ENCODE assay signal across 1 cellular context in genomic region chr22:49962012-49962750, GRCh38.
TF ChIP-seq lines count a peak whose summit lies in the region.

No MANE protein-coding gene starts in this region.

TF ChIP-seq in SK-N-SH, 30 proteins besides CTCF, POLR2A, EP300 and RAD21:
- no peak for TF ChIP-seq ZBTB33 (IDR thresholded peaks at IDR 0.05; ENCODE audit: borderline replicate concordance, low read depth)
- TF ChIP-seq TAF1 (IDR thresholded peaks at IDR 0.05; ENCODE audit: borderline replicate concordance, low read depth, low read length): no peak
- no peak for TF ChIP-seq REST (IDR thresholded peaks at IDR 0.05; ENCODE audit: low read depth, low read length)
- peak; percentile 20; the same call in 1 of the 2 replicates for TF ChIP-seq TCF12 (IDR thresholded peaks at IDR 0.05)
- TF ChIP-seq GATA2 (CRISPR knock-in tag; IDR thresholded peaks at IDR 0.05): no peak
- TF ChIP-seq JUND (IDR thresholded peaks at IDR 0.05): no peak
- 0 out of 2 replicates have a peak, but pooled peaks have one; percentile 22 for TF ChIP-seq TEAD4 (IDR thresholded peaks at IDR 0.05; ENCODE audit: borderline replicate concordance, insufficient read depth)
- TF ChIP-seq, protein P1, sequence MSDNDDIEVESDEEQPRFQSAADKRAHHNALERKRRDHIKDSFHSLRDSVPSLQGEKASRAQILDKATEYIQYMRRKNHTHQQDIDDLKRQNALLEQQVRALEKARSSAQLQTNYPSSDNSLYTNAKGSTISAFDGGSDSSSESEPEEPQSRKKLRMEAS (IDR thresholded peaks at IDR 0.05; ENCODE audit: low read depth): peak; percentile 68
- peak; percentile 78 for TF ChIP-seq USF1 (IDR thresholded peaks at IDR 0.05; ENCODE audit: borderline replicate concordance, low read depth)
- TF ChIP-seq RCOR1 (IDR thresholded peaks at IDR 0.05; ENCODE audit: low read length): no peak
- TF ChIP-seq NRF1 (IDR thresholded peaks at IDR 0.05; ENCODE audit: low read depth, low read length): no peak
- no peak for TF ChIP-seq RXRA (IDR thresholded peaks at IDR 0.05; ENCODE audit: borderline replicate concordance, low read depth)
- TF ChIP-seq YY1 (IDR thresholded peaks at IDR 0.05; ENCODE audit: low read depth): no peak
- no peak for TF ChIP-seq EZH2phosphoT487 (IDR thresholded peaks at IDR 0.05; ENCODE audit: borderline replicate concordance, low read depth)
- TF ChIP-seq POLR2AphosphoS5 (IDR thresholded peaks at IDR 0.05; ENCODE audit: low read depth, low read length): no peak
- TF ChIP-seq, protein P2, sequence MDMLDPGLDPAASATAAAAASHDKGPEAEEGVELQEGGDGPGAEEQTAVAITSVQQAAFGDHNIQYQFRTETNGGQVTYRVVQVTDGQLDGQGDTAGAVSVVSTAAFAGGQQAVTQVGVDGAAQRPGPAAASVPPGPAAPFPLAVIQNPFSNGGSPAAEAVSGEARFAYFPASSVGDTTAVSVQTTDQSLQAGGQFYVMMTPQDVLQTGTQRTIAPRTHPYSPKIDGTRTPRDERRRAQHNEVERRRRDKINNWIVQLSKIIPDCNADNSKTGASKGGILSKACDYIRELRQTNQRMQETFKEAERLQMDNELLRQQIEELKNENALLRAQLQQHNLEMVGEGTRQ (IDR thresholded peaks at IDR 0.05; ENCODE audit: borderline replicate concordance, low read depth, low read length): no peak
- TF ChIP-seq SIN3A (IDR thresholded peaks at IDR 0.05; ENCODE audit: borderline replicate concordance, low read depth, low read length): 0 out of 2 replicates have a peak, but pooled peaks have one; percentile 65
- TF ChIP-seq, protein P3, sequence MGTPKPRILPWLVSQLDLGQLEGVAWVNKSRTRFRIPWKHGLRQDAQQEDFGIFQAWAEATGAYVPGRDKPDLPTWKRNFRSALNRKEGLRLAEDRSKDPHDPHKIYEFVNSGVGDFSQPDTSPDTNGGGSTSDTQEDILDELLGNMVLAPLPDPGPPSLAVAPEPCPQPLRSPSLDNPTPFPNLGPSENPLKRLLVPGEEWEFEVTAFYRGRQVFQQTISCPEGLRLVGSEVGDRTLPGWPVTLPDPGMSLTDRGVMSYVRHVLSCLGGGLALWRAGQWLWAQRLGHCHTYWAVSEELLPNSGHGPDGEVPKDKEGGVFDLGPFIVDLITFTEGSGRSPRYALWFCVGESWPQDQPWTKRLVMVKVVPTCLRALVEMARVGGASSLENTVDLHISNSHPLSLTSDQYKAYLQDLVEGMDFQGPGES (IDR thresholded peaks at IDR 0.05; ENCODE audit: low read depth, low read length): no peak
- TF ChIP-seq FOXJ3 (CRISPR knock-in tag; IDR thresholded peaks at IDR 0.05): no peak
- TF ChIP-seq FOXM1 (IDR thresholded peaks at IDR 0.05; ENCODE audit: low read depth): no peak
- no peak for TF ChIP-seq MXI1 (IDR thresholded peaks at IDR 0.05; ENCODE audit: low read depth, low read length)
- TF ChIP-seq ELF1 (IDR thresholded peaks at IDR 0.05): no peak; the same call in 1 of the 2 replicates
- TF ChIP-seq FOSL2 (IDR thresholded peaks at IDR 0.05; ENCODE audit: borderline replicate concordance, low read depth): no peak
- TF ChIP-seq, protein P4, sequence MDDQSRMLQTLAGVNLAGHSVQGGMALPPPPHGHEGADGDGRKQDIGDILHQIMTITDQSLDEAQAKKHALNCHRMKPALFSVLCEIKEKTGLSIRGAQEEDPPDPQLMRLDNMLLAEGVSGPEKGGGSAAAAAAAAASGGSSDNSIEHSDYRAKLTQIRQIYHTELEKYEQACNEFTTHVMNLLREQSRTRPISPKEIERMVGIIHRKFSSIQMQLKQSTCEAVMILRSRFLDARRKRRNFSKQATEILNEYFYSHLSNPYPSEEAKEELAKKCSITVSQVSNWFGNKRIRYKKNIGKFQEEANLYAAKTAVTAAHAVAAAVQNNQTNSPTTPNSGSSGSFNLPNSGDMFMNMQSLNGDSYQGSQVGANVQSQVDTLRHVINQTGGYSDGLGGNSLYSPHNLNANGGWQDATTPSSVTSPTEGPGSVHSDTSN (IDR thresholded peaks at IDR 0.05): no peak
- TF ChIP-seq RFX5 (IDR thresholded peaks at IDR 0.05; ENCODE audit: low read length): no peak
- TF ChIP-seq GABPA (IDR thresholded peaks at IDR 0.05; ENCODE audit: low read depth): no peak
- TF ChIP-seq SMC3 (IDR thresholded peaks at IDR 0.05; ENCODE audit: low read depth, low read length): no peak
- TF ChIP-seq NFIC (IDR thresholded peaks at IDR 0.05; ENCODE audit: borderline replicate concordance): no peak
- no peak for TF ChIP-seq CHD2 (IDR thresholded peaks at IDR 0.05; ENCODE audit: low read length, partially characterized antibody)
- TF ChIP-seq MEF2A (IDR thresholded peaks at IDR 0.05; ENCODE audit: borderline replicate concordance, low read depth): no peak
